ENCODE assay signal across 12 cellular contexts in the genomic region with DNA sequence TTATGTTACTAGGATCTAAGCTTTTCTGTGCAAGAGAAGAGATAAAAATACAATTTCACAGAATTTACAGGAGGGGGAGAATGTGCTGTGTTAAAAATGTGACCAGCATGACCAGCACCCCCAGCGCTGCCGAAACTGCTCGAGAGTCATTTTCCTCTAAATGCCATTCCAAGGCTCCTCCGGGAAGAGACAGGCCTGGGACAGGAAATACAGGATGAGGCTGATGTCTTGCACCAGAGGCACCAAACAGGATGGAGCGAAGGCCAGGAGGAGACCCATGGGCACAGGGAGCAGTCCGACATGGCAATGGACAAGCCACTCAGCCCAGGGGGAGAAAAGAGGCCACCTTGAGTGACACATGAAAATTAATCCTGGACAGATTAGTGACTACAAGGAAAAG.
"Had no signal": no experiment of that assay in that cellular context is flagged by ENCODE, and none has a peak within 500 bp of the region (broad histone marks: within the 10 kb centered on the region; RNA-seq: fewer than 3 reads in every experiment).

No MANE protein-coding gene starts in this region.

- H3K4me1 ChIP-seq: parathyroid adenoma, transverse colon had no signal

- H3K27ac ChIP-seq: parathyroid adenoma, transverse colon, WERI-Rb-1 had no signal

- DNase-seq: activated CD4-positive, alpha-beta memory T cell treated with anti-CD3 and anti-CD28 coated beads, Interleukin-2, amount 10 ng/mL, durations not matched to agents 7 days and 5 days; activated CD4-positive, alpha-beta T cell treated with anti-CD3 and anti-CD28 coated beads for 4 hours; activated effector memory CD4-positive, alpha-beta T cell treated with anti-CD3 and anti-CD28 coated beads, Interleukin-2, amount 50 U/mL, for 16 hours; activated T-cell treated with anti-CD3 and anti-CD28 coated beads, Interleukin-2, amount 50 U/mL, for 24 hours; hippocampal formation; stimulated activated CD4-positive, alpha-beta T cell treated with anti-CD3 and anti-CD28 coated beads, Interleukin-4, amount 100 ng/mL, for 24 hours; stimulated activated naive CD8-positive, alpha-beta T cell treated with anti-CD3 and anti-CD28 coated beads, Interleukin-15, Interleukin-2, amounts not matched to agents 100 U/mL and 50 U/mL, for 24 hours; T-cell; T1000; transverse colon; WERI-Rb-1 had no signal

- H3K4me3 ChIP-seq: transverse colon had no signal

- H3K36me3 ChIP-seq: transverse colon, WERI-Rb-1 had no signal

- H3K27me3 ChIP-seq: transverse colon had no signal

- H3K9me3 ChIP-seq: transverse colon had no signal

- H3K9ac ChIP-seq: parathyroid adenoma had no signal

- H2AFZ ChIP-seq: parathyroid adenoma had no signal
